1 cellular context compared by ENCODE assay signal in the genomic region with DNA sequence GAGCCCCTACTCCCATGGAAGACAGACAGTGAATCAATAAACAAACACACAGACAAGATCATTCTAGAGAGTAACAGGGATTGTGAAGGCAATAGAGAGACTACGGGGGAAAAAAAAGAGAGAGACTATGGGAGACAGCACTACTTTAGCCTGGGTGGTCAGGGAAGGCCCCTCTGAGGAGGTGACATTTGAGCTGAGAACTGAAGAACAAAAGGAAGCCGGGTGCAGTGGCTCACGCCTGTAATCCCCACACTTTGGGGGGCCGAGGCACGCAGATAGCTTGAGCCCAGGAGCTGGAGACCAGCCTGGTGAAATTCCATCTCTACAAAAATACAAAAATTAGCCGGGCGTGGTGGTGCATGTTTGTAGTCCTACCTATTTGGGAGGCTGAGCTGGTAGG.
TF ChIP-seq lines count a peak whose summit lies in the region.

No MANE protein-coding gene starts in this region.

TF ChIP-seq in GM23338, 12 proteins besides CTCF, POLR2A, EP300 and RAD21 (continued from another document):
- TF ChIP-seq, protein P1, sequence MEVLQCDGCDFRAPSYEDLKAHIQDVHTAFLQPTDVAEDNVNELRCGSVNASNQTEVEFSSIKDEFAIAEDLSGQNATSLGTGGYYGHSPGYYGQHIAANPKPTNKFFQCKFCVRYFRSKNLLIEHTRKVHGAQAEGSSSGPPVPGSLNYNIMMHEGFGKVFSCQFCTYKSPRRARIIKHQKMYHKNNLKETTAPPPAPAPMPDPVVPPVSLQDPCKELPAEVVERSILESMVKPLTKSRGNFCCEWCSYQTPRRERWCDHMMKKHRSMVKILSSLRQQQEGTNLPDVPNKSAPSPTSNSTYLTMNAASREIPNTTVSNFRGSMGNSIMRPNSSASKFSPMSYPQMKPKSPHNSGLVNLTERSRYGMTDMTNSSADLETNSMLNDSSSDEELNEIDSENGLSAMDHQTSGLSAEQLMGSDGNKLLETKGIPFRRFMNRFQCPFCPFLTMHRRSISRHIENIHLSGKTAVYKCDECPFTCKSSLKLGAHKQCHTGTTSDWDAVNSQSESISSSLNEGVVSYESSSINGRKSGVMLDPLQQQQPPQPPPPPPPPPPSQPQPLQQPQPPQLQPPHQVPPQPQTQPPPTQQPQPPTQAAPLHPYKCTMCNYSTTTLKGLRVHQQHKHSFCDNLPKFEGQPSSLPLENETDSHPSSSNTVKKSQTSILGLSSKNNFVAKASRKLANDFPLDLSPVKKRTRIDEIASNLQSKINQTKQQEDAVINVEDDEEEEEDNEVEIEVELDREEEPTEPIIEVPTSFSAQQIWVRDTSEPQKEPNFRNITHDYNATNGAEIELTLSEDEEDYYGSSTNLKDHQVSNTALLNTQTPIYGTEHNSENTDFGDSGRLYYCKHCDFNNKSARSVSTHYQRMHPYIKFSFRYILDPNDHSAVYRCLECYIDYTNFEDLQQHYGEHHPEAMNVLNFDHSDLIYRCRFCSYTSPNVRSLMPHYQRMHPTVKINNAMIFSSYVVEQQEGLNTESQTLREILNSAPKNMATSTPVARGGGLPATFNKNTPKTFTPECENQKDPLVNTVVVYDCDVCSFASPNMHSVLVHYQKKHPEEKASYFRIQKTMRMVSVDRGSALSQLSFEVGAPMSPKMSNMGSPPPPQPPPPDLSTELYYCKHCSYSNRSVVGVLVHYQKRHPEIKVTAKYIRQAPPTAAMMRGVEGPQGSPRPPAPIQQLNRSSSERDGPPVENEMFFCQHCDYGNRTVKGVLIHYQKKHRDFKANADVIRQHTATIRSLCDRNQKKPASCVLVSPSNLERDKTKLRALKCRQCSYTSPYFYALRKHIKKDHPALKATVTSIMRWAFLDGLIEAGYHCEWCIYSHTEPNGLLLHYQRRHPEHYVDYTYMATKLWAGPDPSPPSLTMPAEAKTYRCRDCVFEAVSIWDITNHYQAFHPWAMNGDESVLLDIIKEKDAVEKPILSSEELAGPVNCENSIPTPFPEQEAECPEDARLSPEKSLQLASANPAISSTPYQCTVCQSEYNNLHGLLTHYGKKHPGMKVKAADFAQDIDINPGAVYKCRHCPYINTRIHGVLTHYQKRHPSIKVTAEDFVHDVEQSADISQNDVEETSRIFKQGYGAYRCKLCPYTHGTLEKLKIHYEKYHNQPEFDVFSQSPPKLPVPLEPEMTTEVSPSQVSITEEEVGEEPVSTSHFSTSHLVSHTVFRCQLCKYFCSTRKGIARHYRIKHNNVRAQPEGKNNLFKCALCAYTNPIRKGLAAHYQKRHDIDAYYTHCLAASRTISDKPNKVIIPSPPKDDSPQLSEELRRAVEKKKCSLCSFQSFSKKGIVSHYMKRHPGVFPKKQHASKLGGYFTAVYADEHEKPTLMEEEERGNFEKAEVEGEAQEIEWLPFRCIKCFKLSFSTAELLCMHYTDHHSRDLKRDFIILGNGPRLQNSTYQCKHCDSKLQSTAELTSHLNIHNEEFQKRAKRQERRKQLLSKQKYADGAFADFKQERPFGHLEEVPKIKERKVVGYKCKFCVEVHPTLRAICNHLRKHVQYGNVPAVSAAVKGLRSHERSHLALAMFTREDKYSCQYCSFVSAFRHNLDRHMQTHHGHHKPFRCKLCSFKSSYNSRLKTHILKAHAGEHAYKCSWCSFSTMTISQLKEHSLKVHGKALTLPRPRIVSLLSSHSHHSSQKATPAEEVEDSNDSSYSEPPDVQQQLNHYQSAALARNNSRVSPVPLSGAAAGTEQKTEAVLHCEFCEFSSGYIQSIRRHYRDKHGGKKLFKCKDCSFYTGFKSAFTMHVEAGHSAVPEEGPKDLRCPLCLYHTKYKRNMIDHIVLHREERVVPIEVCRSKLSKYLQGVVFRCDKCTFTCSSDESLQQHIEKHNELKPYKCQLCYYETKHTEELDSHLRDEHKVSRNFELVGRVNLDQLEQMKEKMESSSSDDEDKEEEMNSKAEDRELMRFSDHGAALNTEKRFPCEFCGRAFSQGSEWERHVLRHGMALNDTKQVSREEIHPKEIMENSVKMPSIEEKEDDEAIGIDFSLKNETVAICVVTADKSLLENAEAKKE (CRISPR knock-in tag; IDR thresholded peaks at IDR 0.05), result no peak
- TF ChIP-seq, protein P2, sequence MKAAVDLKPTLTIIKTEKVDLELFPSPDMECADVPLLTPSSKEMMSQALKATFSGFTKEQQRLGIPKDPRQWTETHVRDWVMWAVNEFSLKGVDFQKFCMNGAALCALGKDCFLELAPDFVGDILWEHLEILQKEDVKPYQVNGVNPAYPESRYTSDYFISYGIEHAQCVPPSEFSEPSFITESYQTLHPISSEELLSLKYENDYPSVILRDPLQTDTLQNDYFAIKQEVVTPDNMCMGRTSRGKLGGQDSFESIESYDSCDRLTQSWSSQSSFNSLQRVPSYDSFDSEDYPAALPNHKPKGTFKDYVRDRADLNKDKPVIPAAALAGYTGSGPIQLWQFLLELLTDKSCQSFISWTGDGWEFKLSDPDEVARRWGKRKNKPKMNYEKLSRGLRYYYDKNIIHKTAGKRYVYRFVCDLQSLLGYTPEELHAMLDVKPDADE (IDR thresholded peaks at IDR 0.05), result no peak
- TF ChIP-seq JUNB (IDR thresholded peaks at IDR 0.05; ENCODE audit: unreplicated experiment), result no peak
